28 cellular contexts compared by ENCODE assay signal in the genomic region with DNA sequence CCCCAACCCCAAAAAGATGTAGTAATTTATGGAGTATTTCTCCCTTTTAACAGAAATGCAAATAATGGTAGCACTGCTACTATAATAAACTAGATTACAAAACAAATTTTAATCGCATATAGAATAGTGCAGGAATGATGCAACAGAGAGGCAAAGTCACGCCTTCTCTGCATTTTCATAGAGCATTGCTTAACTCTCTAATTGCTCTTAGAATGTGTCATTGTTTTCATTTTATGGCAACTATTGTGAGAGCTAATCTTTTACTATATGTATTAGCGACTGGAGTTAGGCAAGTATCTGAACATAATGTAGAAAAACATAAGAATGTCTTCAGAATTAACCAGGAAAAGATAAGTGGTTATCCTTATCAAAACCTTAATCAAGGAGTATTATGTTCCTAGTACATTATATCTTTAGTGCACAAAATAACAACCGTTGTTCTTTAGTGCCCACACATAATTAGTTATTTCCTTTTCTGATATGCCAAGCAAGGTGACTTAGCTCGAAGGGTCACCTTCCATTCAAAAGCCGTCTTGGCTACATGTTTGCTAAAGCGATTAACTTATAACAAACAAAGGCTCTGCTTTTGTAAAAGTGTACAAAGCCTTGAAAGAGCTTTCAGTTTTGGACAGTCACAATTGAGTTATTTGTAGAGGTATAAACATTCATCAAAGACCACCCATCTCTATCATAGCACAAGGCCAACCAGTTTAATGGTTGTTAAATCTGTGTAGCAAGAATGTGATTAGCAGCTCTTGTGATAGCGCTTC.
A peak's percentile ranks its signal among the peaks of the same experiment; 100 is the strongest.
DNase-seq lines count a peak whose midpoint lies in the region; ATAC-seq, FAIRE-seq and TF ChIP-seq lines count a peak whose summit lies in the region.
"Had no signal": no experiment of that assay in that cellular context is flagged by ENCODE, and none has a peak within 500 bp of the region (broad histone marks: within the 10 kb centered on the region; RNA-seq: fewer than 3 reads in every experiment).

No MANE protein-coding gene starts in this region.

- no peak overlapping the region for H3K4me3 ChIP-seq in PC-9
- H3K4me3 ChIP-seq in keratinocyte (ENCODE audit: control insufficient read depth in 2 of 3, extremely low read depth in 1 of 3, insufficient read depth in 2 of 3, low read depth in 1 of 3, low read length in 3 of 3): no peak overlapping the region
- H3K4me3 ChIP-seq in aorta (ENCODE audit: low read length in 2 of 2): no peak overlapping the region
- H3K4me3 ChIP-seq: A549, adrenal gland, heart right ventricle, lower lobe of right lung, transverse colon had no signal

- 83 to 88% methylated on average over 8 of the region's 8 CpGs for WGBS in aorta, 2 donors

- H3K4me1 Mint-ChIP-seq in CD4-positive, alpha-beta T cell (ENCODE audit: low read depth): no peaks in the 10 kb centered on the region
- H3K4me1 Mint-ChIP-seq: activated CD8-positive, alpha-beta memory T cell treated with anti-CD3 and anti-CD28 coated beads, Interleukin-2, amount 10 ng/mL, durations not matched to agents 7 days and 5 days; natural killer cell had no signal

- H3K9ac ChIP-seq in keratinocyte (ENCODE audit: control insufficient read depth, extremely low read depth, insufficient read depth, low read length): no peak overlapping the region

- no peak overlapping the region for H3K4me3 Mint-ChIP-seq in CD4-positive, alpha-beta T cell
- H3K4me3 Mint-ChIP-seq: activated CD8-positive, alpha-beta memory T cell treated with anti-CD3 and anti-CD28 coated beads, Interleukin-2, amount 10 ng/mL, durations not matched to agents 7 days and 5 days; CD8-positive, alpha-beta T cell; natural killer cell had no signal

- BruUV-seq in PC-9 (replicated peaks; lab: Mats Ljungman, UMichigan): no TSS peak

- dilution Hi-C loops in keratinocyte (cut with MboI; ENCODE audit: extremely low pct_ligation_motif_present, low sequenced_read_pairs): no loop called here

- H3K79me2 ChIP-seq in PC-9 (ENCODE audit: low read depth): no peaks in the 10 kb centered on the region
- no peaks in the 10 kb centered on the region for H3K79me2 ChIP-seq in keratinocyte (ENCODE audit: control insufficient read depth, insufficient read depth, low read length)

- H3K27ac ChIP-seq in PC-9: no peak overlapping the region
- no peak overlapping the region for H3K27ac ChIP-seq in keratinocyte (ENCODE audit: control insufficient read depth, insufficient read depth, low read length)
- no peak overlapping the region for H3K27ac ChIP-seq in CD4-positive, alpha-beta T cell (ENCODE audit: low read depth, low read length)
- H3K27ac ChIP-seq in aorta (ENCODE audit: low read depth in 1 of 2, low read length in 2 of 2): no peak overlapping the region
- H3K27ac ChIP-seq: A549, adrenal gland, brain microvascular endothelial cell, heart right ventricle, lower lobe of right lung, transverse colon had no signal

- H2AFZ ChIP-seq in PC-9 (0 out of 2 replicates have a peak overlapping the region, but pooled peaks have one; percentile 33), keratinocyte (ENCODE audit: control insufficient read depth, low read length) (no peak overlapping the region)

- no peaks in the 10 kb centered on the region for H3K36me3 ChIP-seq in PC-9 (ENCODE audit: low read depth)
- H3K36me3 ChIP-seq in keratinocyte (ENCODE audit: control insufficient read depth in 2 of 2, extremely low read depth in 1 of 2, insufficient read depth in 2 of 2, low read length in 2 of 2): no peaks in the 10 kb centered on the region
- H3K36me3 ChIP-seq in aorta (ENCODE audit: control insufficient read depth in 1 of 2, insufficient read depth in 2 of 2, low read length in 1 of 2): no peaks in the 10 kb centered on the region
- H3K36me3 ChIP-seq: adrenal gland, brain microvascular endothelial cell, heart right ventricle, lower lobe of right lung, transverse colon had no signal

- intact Hi-C loops in PC-9 (cut with micrococcal nuclease; ENCODE audit: unreplicated experiment) (no loop called here), aorta (cut with DNase I) (no loop called here)
- intact Hi-C loops in CD4-positive, alpha-beta T cell (cut with DNase I, micrococcal nuclease): no loop called here

- POLR2A ChIA-PET in PC-9 (lab: Charles Lee; ENCODE audit: unreplicated experiment): no interaction called here
- POLR2A ChIA-PET in CD4-positive, alpha-beta T cell (lab: Charles Lee): no interaction called here

- H3K9me3 Mint-ChIP-seq in CD4-positive, alpha-beta T cell: peaks cover 6% of the 10 kb centered on the region

- no peaks in the 10 kb centered on the region for H3K27me3 ChIP-seq in PC-9 (ENCODE audit: insufficient read depth, low read depth)
- no peaks in the 10 kb centered on the region for H3K27me3 ChIP-seq in keratinocyte (ENCODE audit: control insufficient read depth, extremely low read depth, insufficient read depth, low read length)
- H3K27me3 ChIP-seq in CD4-positive, alpha-beta T cell (ENCODE audit: control insufficient read depth, insufficient read depth, low read length): no peaks in the 10 kb centered on the region
- H3K27me3 ChIP-seq in aorta (ENCODE audit: control insufficient read depth in 1 of 2, insufficient read depth in 2 of 2, low read length in 1 of 2): no peaks in the 10 kb centered on the region
- H3K27me3 ChIP-seq: adrenal gland, brain microvascular endothelial cell, heart right ventricle, transverse colon had no signal

- no peaks in the 10 kb centered on the region for H3K27me3 Mint-ChIP-seq in CD4-positive, alpha-beta T cell
- H3K27me3 Mint-ChIP-seq: activated CD8-positive, alpha-beta memory T cell treated with anti-CD3 and anti-CD28 coated beads, Interleukin-2, amount 10 ng/mL, durations not matched to agents 7 days and 5 days had no signal

- no peaks in the 10 kb centered on the region for H3K4me1 ChIP-seq in PC-9 (replicated peaks; ENCODE audit: insufficient read depth)
- H3K4me1 ChIP-seq in keratinocyte (ENCODE audit: control insufficient read depth, extremely low read depth, insufficient read depth, low read length): no peaks in the 10 kb centered on the region
- H3K4me1 ChIP-seq in aorta (ENCODE audit: control insufficient read depth in 1 of 2, insufficient read depth in 2 of 2, low read length in 2 of 2): no peaks in the 10 kb centered on the region
- H3K4me1 ChIP-seq: A549, adrenal gland, heart right ventricle, lower lobe of right lung, transverse colon had no signal

- CTCF ChIA-PET in PC-9 (lab: Charles Lee): no interaction called here
- CTCF ChIA-PET in CD4-positive, alpha-beta T cell (lab: Charles Lee): no interaction called here

- DNase-seq in NCI-H2227 (lab: John Stamatoyannopoulos, UW; ENCODE audit: unreplicated experiment) (peak; percentile 1), NCI-H2227 treated with DMSO at 0.1 percent for 48 hours (lab: John Stamatoyannopoulos, UW) (no peak), LoVo (ENCODE audit: low spot score) (peak; percentile 5), PC-9 (no peak), keratinocyte (ENCODE audit: low read depth, low spot score) (no peak), aorta (no peak)
- no peak for DNase-seq in CD4-positive, alpha-beta T cell
- DNase-seq: activated CD8-positive, alpha-beta memory T cell treated with anti-CD3 and anti-CD28 coated beads, Interleukin-2, amount 10 ng/mL, durations not matched to agents 7 days and 5 days; activated naive CD4-positive, alpha-beta T cell; activated T-cell treated with anti-CD3 and anti-CD28 coated beads, Interleukin-2, amount 50 U/mL, for 48 hours; adrenal gland; brain microvascular endothelial cell; CD8-positive, alpha-beta T cell; heart right ventricle; KG1; lower lobe of right lung; natural killer cell; NCI-H187; NCI-H446 treated with DMSO at 0.1 percent for 48 hours; NK-92 treated with Interleukin-12 subunit alpha and Interleukin-12 subunit beta, amount 100 ng/mL, for 24 hours; SIG-M5; small intestine; T1000; transverse colon had no signal

- no peaks in the 10 kb centered on the region for H3K9me3 ChIP-seq in PC-9 (ENCODE audit: insufficient read depth, low read depth)
- H3K9me3 ChIP-seq in keratinocyte (ENCODE audit: control insufficient read depth, low read depth, low read length): no peaks in the 10 kb centered on the region
- H3K9me3 ChIP-seq in CD4-positive, alpha-beta T cell (ENCODE audit: control insufficient read depth, low read length): peaks cover 4% of the 10 kb centered on the region
- no peaks in the 10 kb centered on the region for H3K9me3 ChIP-seq in aorta (ENCODE audit: control insufficient read depth, low read length)
- H3K9me3 ChIP-seq: A549, adrenal gland, lower lobe of right lung, transverse colon had no signal

- no peaks in the 10 kb centered on the region for H3F3A ChIP-seq in PC-9 (ENCODE audit: insufficient read depth, low read depth)

- H3K9me2 ChIP-seq in PC-9 (ENCODE audit: insufficient read depth): no peaks in the 10 kb centered on the region

- peak; percentile 9 for FAIRE-seq in keratinocyte (lab: Jason Lieb, UNC)
- FAIRE-seq: A549, H54, RCC 7860, small intestine had no signal

- no peaks in the 10 kb centered on the region for H4K20me1 ChIP-seq in PC-9 (ENCODE audit: insufficient read depth)
- no peaks in the 10 kb centered on the region for H4K20me1 ChIP-seq in keratinocyte (ENCODE audit: control insufficient read depth, extremely low read depth, insufficient read depth, low read length)

- H3K9me1 ChIP-seq in keratinocyte (ENCODE audit: control insufficient read depth, extremely low read depth, insufficient read depth, low read length): no peaks in the 10 kb centered on the region

- H3K4me2 ChIP-seq in PC-9 (no peak overlapping the region), keratinocyte (ENCODE audit: control insufficient read depth, extremely low read depth, insufficient read depth, low read depth, low read length) (no peak overlapping the region)
- H3K4me2 ChIP-seq: A549 had no signal

- TF ChIP-seq CTCF in PC-9 (conservative IDR thresholded peaks at IDR 0.05) (no peak), keratinocyte (optimal IDR thresholded peaks at IDR 0.05 in 1 of 3, IDR thresholded peaks at IDR 0.05 in 1 of 3, conservative IDR thresholded peaks at IDR 0.05 in 1 of 3; ENCODE audit: extremely low read depth in 1 of 3, insufficient read depth in 2 of 3, low read length in 3 of 3) (no peak)
- TF ChIP-seq CTCF in CD4-positive, alpha-beta T cell (IDR thresholded peaks at IDR 0.05): no peak

- H3K36me3 Mint-ChIP-seq in CD4-positive, alpha-beta T cell (ENCODE audit: low read depth): no peaks in the 10 kb centered on the region
- H3K36me3 Mint-ChIP-seq: activated CD8-positive, alpha-beta memory T cell treated with anti-CD3 and anti-CD28 coated beads, Interleukin-2, amount 10 ng/mL, durations not matched to agents 7 days and 5 days; CD8-positive, alpha-beta T cell; natural killer cell had no signal

- ATAC-seq in CD4-positive, alpha-beta T cell (ENCODE audit: poor library complexity): no peak
- ATAC-seq in GM18520 (IDR thresholded peaks at IDR 0.05; ENCODE audit: unreplicated experiment) (no peak), aorta (ENCODE audit: low FRiP score) (no peak)
- ATAC-seq: A549; activated CD8-positive, alpha-beta memory T cell treated with anti-CD3 and anti-CD28 coated beads, Interleukin-2, amount 10 ng/mL, durations not matched to agents 7 days and 5 days; CD8-positive, alpha-beta T cell; heart right ventricle; lower lobe of right lung; natural killer cell had no signal

- no peak overlapping the region for H3K27ac Mint-ChIP-seq in CD4-positive, alpha-beta T cell
- H3K27ac Mint-ChIP-seq: activated CD8-positive, alpha-beta memory T cell treated with anti-CD3 and anti-CD28 coated beads, Interleukin-2, amount 10 ng/mL, durations not matched to agents 7 days and 5 days; CD8-positive, alpha-beta T cell; natural killer cell had no signal

Comparison
In these comparisons a context has a peak if more than half of its experiments do, and no peak if none do; other contexts are left out.
1. DNase-seq: peak in NCI-H2227 (single experiment) and LoVo (single experiment); none in NCI-H2227 treated with DMSO at 0.1 percent for 48 hours (single experiment), PC-9 (0 of 2), keratinocyte (single experiment), CD4-positive, alpha-beta T cell (0 of 10) and aorta (0 of 2).